In the genomic region with DNA sequence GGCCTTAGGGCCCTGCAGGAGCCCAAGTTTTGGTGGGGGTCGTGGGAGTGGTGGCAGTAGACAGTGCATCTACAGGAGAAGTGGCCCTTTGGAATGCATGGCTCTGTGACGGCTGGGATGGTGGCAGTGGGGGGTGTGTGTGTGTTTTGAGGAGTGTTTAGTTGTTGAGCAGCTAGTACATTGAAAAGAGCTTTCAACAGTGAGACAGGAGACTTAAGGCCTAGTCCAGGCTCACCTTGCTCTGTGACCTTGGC, we compare ENCODE assay signal across 1 cellular context.
TF ChIP-seq lines count a peak whose summit lies in the region.

No MANE protein-coding gene starts in this region.

TF ChIP-seq in GM12878, 131 proteins besides CTCF, POLR2A, EP300 and RAD21:
- TF ChIP-seq JUND (IDR thresholded peaks at IDR 0.05; ENCODE audit: low read depth, low read length) (no peak), CHD2 (IDR thresholded peaks at IDR 0.05; ENCODE audit: borderline replicate concordance, low read depth, low read length) (0 out of 2 replicates have a peak, but pooled peaks have one; percentile 35), FOXK2 (IDR thresholded peaks at IDR 0.05) (no peak), FOS (IDR thresholded peaks at IDR 0.05; ENCODE audit: borderline replicate concordance, extremely low read depth, insufficient read length) (no peak)
TF ChIP-seq in GM12878: peak in this region for 1.
